ENCODE assay signal across 10 cellular contexts in genomic region chr5:99037668-99038067, GRCh38.
A peak's percentile ranks its signal among the peaks of the same experiment; 100 is the strongest.
DNase-seq lines count a peak whose midpoint lies in the region; ATAC-seq and TF ChIP-seq lines count a peak whose summit lies in the region.
"Had no signal": no experiment of that assay in that cellular context is flagged by ENCODE, and none has a peak within 500 bp of the region (broad histone marks: within the 10 kb centered on the region; RNA-seq: fewer than 3 reads in every experiment).

No MANE protein-coding gene starts in this region.

- H3K36me3 ChIP-seq in brain microvascular endothelial cell (replicated peaks): no peaks in the 10 kb centered on the region
- no peaks in the 10 kb centered on the region for H3K36me3 ChIP-seq in Caco-2 (ENCODE audit: control insufficient read depth, insufficient read depth, low read length)
- H3K36me3 ChIP-seq: cardiac muscle cell had no signal

- H3K4me1 Mint-ChIP-seq in T-helper 17 cell (peaks cover 17% of the 10 kb centered on the region), Caco-2 (ENCODE audit: low read depth, unreplicated experiment) (peaks cover 18% of the 10 kb centered on the region)

- peaks cover 4% of the 10 kb centered on the region; the same call in 1 of the 2 replicates for H3K4me1 ChIP-seq in Caco-2

- no peaks in the 10 kb centered on the region for H3K9me3 ChIP-seq in T-helper 17 cell (ENCODE audit: control insufficient read depth, low read length, poor library complexity, severe bottlenecking)
- no peaks in the 10 kb centered on the region for H3K9me3 ChIP-seq in Caco-2

- no TSS peak for BruUV-seq in Caco-2 (replicated peaks; lab: Mats Ljungman, UMichigan)

- peak overlapping the region; percentile 10 for H3K4me3 Mint-ChIP-seq in T-helper 17 cell
- no peak overlapping the region for H3K4me3 Mint-ChIP-seq in Caco-2 (ENCODE audit: unreplicated experiment)

- DNase-seq in activated T-cell treated with anti-CD3 and anti-CD28 coated beads for 1 hour (ENCODE audit: low read depth): peak; percentile 20
- DNase-seq in activated T-cell treated with anti-CD3 and anti-CD28 coated beads for 4 hours: no peak
- peak in 2 of 3 donors; percentile 38 to 50 for DNase-seq in T-helper 17 cell
- peak; percentile 24 for DNase-seq in brain microvascular endothelial cell
- DNase-seq in stimulated activated CD8-positive, alpha-beta memory T cell treated with anti-CD3 and anti-CD28 coated beads, Interleukin-7, amount 100 ng/mL, for 4 hours (ENCODE audit: low read depth in 2 of 2): peak; percentile 19
- DNase-seq in occipital lobe (lab: John Stamatoyannopoulos, UW): no peak
- DNase-seq in Caco-2: no peak
- DNase-seq: AML-193 had no signal

- H3K27me3 Mint-ChIP-seq in T-helper 17 cell (no peaks in the 10 kb centered on the region), Caco-2 (ENCODE audit: insufficient read depth, unreplicated experiment) (peaks cover 3% of the 10 kb centered on the region)

- CTCF ChIA-PET in Caco-2 (lab: Charles Lee): no interaction called here

- H3K27me3 ChIP-seq in brain microvascular endothelial cell (replicated peaks): no peaks in the 10 kb centered on the region
- no peaks in the 10 kb centered on the region for H3K27me3 ChIP-seq in Caco-2 (replicated peaks; ENCODE audit: control insufficient read depth, insufficient read depth, low read length)
- H3K27me3 ChIP-seq: cardiac muscle cell had no signal

- H3K9me3 Mint-ChIP-seq in Caco-2 (ENCODE audit: unreplicated experiment): peaks cover 17% of the 10 kb centered on the region

- H3K27ac ChIP-seq in brain microvascular endothelial cell: no peak overlapping the region
- H3K27ac ChIP-seq: cardiac muscle cell had no signal

- H3K4me3 ChIP-seq in brain microvascular endothelial cell (ENCODE audit: low read depth, low read length): no peak overlapping the region
- H3K4me3 ChIP-seq in Caco-2 (ENCODE audit: low read depth, low read length): no peak overlapping the region
- H3K4me3 ChIP-seq: cardiac muscle cell had no signal

- POLR2A ChIA-PET in Caco-2 (lab: Charles Lee): no interaction called here

- in situ Hi-C loops in brain microvascular endothelial cell (cut with HindIII; ENCODE audit: low pct_ligation_motif_present, low sequenced_read_pairs): no loop called here

- ATAC-seq in T-helper 17 cell (peak; percentile 84), HG03139 (IDR thresholded peaks at IDR 0.05; ENCODE audit: unreplicated experiment) (no peak)

- peaks cover 13% of the 10 kb centered on the region for H3K36me3 Mint-ChIP-seq in T-helper 17 cell (ENCODE audit: low read depth)
- peaks cover 6% of the 10 kb centered on the region for H3K36me3 Mint-ChIP-seq in Caco-2 (ENCODE audit: insufficient read depth, unreplicated experiment)

- intact Hi-C loops in Caco-2 (cut with micrococcal nuclease; ENCODE audit: unreplicated experiment): no loop called here

- H3K27ac Mint-ChIP-seq in T-helper 17 cell: peak overlapping the region; percentile 77
- H3K27ac Mint-ChIP-seq in Caco-2 (ENCODE audit: unreplicated experiment): no peak overlapping the region

- TF ChIP-seq CTCF in brain microvascular endothelial cell (IDR thresholded peaks at IDR 0.05; ENCODE audit: low read depth, low read length, missing control alignments) (no peak), Caco-2 (IDR thresholded peaks at IDR 0.05; ENCODE audit: insufficient read depth in 1 of 2, low read depth in 1 of 2, low read length in 1 of 2, severe bottlenecking in 1 of 2, unreplicated experiment in 1 of 2) (no peak)

Comparison
In these comparisons a context has a peak if more than half of its experiments do, and no peak if none do; other contexts are left out.
1. DNase-seq: peak in activated T-cell treated with anti-CD3 and anti-CD28 coated beads for 1 hour (single experiment), T-helper 17 cell (2 of 3), brain microvascular endothelial cell (single experiment) and stimulated activated CD8-positive, alpha-beta memory T cell treated with anti-CD3 and anti-CD28 coated beads, Interleukin-7, amount 100 ng/mL, for 4 hours (2 of 2); none in activated T-cell treated with anti-CD3 and anti-CD28 coated beads for 4 hours (single experiment), occipital lobe (single experiment) and Caco-2 (0 of 2).